Comparison of ENCODE assay signal across 2 cellular contexts in the genomic region with DNA sequence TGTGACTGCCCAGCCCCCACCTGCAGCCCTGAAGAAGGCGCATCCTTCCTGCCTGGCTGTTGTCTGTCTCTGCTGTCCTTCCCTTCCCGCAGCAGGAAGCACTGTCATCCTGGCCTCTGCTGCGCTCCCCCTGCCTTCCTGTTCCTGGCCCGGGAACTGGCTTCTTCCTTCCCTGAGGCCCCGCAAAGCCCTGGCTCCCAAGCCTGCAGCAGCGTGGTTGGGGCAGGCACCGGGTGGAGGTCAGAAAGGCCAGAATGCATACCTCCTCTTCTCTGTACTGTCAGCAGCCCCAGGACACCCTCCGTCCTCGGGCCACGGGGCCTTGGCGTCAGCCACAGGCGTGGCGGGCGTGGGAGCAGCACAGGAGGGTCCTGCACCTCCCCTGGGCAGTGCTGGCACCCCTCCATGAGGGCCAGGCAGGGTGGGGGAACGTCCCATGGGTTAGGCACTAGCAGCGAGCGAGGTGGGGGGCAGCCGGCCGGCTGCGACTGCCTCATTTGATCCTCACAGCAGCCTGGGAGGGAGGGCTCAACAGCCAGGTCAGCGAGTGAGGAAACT.
A peak's percentile ranks its signal among the peaks of the same experiment; 100 is the strongest.
TF ChIP-seq lines count a peak whose summit lies in the region.

No MANE protein-coding gene starts in this region.

TF ChIP-seq in liver, 16 proteins besides CTCF, POLR2A, EP300 and RAD21:
- TF ChIP-seq TAF1 (conservative IDR thresholded peaks at IDR 0.05) (no peak), SP1 (IDR thresholded peaks at IDR 0.05) (no peak), EGR1 (IDR thresholded peaks at IDR 0.05; ENCODE audit: low read depth in 2 of 2) (peak in 1 of 2 donors; percentile 42), JUND (IDR thresholded peaks at IDR 0.05) (no peak), NR2F2 (IDR thresholded peaks at IDR 0.05) (peak; percentile 83), GABPA (IDR thresholded peaks at IDR 0.05 in 1 of 2, conservative IDR thresholded peaks at IDR 0.05 in 1 of 2) (no peak), FOXA1 (IDR thresholded peaks at IDR 0.05) (no peak), FOXA2 (IDR thresholded peaks at IDR 0.05) (no peak), YY1 (IDR thresholded peaks at IDR 0.05) (no peak), HNF4A (conservative IDR thresholded peaks at IDR 0.05) (no peak), HNF4G (IDR thresholded peaks at IDR 0.05) (no peak), RXRA (IDR thresholded peaks at IDR 0.05) (no peak)
- TF ChIP-seq, protein P1, sequence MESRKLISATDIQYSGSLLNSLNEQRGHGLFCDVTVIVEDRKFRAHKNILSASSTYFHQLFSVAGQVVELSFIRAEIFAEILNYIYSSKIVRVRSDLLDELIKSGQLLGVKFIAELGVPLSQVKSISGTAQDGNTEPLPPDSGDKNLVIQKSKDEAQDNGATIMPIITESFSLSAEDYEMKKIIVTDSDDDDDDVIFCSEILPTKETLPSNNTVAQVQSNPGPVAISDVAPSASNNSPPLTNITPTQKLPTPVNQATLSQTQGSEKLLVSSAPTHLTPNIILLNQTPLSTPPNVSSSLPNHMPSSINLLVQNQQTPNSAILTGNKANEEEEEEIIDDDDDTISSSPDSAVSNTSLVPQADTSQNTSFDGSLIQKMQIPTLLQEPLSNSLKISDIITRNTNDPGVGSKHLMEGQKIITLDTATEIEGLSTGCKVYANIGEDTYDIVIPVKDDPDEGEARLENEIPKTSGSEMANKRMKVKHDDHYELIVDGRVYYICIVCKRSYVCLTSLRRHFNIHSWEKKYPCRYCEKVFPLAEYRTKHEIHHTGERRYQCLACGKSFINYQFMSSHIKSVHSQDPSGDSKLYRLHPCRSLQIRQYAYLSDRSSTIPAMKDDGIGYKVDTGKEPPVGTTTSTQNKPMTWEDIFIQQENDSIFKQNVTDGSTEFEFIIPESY (IDR thresholded peaks at IDR 0.05), result no peak
- TF ChIP-seq, protein P2, sequence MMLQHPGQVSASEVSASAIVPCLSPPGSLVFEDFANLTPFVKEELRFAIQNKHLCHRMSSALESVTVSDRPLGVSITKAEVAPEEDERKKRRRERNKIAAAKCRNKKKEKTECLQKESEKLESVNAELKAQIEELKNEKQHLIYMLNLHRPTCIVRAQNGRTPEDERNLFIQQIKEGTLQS (IDR thresholded peaks at IDR 0.05), result no peak
- TF ChIP-seq, protein P3, sequence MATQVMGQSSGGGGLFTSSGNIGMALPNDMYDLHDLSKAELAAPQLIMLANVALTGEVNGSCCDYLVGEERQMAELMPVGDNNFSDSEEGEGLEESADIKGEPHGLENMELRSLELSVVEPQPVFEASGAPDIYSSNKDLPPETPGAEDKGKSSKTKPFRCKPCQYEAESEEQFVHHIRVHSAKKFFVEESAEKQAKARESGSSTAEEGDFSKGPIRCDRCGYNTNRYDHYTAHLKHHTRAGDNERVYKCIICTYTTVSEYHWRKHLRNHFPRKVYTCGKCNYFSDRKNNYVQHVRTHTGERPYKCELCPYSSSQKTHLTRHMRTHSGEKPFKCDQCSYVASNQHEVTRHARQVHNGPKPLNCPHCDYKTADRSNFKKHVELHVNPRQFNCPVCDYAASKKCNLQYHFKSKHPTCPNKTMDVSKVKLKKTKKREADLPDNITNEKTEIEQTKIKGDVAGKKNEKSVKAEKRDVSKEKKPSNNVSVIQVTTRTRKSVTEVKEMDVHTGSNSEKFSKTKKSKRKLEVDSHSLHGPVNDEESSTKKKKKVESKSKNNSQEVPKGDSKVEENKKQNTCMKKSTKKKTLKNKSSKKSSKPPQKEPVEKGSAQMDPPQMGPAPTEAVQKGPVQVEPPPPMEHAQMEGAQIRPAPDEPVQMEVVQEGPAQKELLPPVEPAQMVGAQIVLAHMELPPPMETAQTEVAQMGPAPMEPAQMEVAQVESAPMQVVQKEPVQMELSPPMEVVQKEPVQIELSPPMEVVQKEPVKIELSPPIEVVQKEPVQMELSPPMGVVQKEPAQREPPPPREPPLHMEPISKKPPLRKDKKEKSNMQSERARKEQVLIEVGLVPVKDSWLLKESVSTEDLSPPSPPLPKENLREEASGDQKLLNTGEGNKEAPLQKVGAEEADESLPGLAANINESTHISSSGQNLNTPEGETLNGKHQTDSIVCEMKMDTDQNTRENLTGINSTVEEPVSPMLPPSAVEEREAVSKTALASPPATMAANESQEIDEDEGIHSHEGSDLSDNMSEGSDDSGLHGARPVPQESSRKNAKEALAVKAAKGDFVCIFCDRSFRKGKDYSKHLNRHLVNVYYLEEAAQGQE (IDR thresholded peaks at IDR 0.05), result no peak
- TF ChIP-seq, protein P4, sequence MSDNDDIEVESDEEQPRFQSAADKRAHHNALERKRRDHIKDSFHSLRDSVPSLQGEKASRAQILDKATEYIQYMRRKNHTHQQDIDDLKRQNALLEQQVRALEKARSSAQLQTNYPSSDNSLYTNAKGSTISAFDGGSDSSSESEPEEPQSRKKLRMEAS (IDR thresholded peaks at IDR 0.05), result no peak

TF ChIP-seq in HepG2, 621 proteins besides CTCF, POLR2A, EP300 and RAD21:
- no peak for TF ChIP-seq HIVEP1 (CRISPR knock-in tag; IDR thresholded peaks at IDR 0.05)
